1 cellular context compared by ENCODE assay signal in genomic region chr6:126640356-126640755, GRCh38.
TF ChIP-seq lines count a peak whose summit lies in the region.

No MANE protein-coding gene starts in this region.

TF ChIP-seq in WTC11, 78 proteins besides CTCF, POLR2A, EP300 and RAD21 (continued from another document):
- no peak for TF ChIP-seq ZNF532 (CRISPR knock-in tag; IDR thresholded peaks at IDR 0.05; ENCODE audit: borderline replicate concordance)
- TF ChIP-seq ZNF671 (CRISPR knock-in tag; IDR thresholded peaks at IDR 0.05), result no peak
- TF ChIP-seq ZNF281 (CRISPR knock-in tag; IDR thresholded peaks at IDR 0.05), result no peak
